In the genomic region with DNA sequence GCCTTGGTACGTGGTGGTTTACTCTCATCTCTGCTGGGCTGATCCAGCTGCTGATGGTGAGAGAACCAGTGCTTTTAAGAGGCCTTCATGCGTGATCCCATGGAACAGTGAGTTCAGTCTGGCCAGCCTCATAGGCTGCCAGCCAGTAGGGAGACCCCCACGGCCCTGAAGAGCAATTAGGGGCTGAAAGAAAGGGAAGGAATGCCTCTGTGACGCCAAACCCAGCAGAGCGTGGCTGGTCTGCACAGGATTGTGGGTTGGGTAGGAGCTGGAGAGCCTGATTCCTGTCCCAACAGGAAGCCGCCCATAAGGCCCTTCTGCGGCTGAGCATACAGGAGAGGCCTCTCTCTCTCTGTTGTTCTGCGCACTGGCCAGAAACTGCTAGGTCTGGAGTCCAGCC, we compare ENCODE assay signal across 1 cellular context.
TF ChIP-seq lines count a peak whose summit lies in the region.

No MANE protein-coding gene starts in this region.

TF ChIP-seq in GM23338, 12 proteins besides CTCF, POLR2A, EP300 and RAD21 (continued from another document):
- TF ChIP-seq, protein P1, sequence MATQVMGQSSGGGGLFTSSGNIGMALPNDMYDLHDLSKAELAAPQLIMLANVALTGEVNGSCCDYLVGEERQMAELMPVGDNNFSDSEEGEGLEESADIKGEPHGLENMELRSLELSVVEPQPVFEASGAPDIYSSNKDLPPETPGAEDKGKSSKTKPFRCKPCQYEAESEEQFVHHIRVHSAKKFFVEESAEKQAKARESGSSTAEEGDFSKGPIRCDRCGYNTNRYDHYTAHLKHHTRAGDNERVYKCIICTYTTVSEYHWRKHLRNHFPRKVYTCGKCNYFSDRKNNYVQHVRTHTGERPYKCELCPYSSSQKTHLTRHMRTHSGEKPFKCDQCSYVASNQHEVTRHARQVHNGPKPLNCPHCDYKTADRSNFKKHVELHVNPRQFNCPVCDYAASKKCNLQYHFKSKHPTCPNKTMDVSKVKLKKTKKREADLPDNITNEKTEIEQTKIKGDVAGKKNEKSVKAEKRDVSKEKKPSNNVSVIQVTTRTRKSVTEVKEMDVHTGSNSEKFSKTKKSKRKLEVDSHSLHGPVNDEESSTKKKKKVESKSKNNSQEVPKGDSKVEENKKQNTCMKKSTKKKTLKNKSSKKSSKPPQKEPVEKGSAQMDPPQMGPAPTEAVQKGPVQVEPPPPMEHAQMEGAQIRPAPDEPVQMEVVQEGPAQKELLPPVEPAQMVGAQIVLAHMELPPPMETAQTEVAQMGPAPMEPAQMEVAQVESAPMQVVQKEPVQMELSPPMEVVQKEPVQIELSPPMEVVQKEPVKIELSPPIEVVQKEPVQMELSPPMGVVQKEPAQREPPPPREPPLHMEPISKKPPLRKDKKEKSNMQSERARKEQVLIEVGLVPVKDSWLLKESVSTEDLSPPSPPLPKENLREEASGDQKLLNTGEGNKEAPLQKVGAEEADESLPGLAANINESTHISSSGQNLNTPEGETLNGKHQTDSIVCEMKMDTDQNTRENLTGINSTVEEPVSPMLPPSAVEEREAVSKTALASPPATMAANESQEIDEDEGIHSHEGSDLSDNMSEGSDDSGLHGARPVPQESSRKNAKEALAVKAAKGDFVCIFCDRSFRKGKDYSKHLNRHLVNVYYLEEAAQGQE (IDR thresholded peaks at IDR 0.05; ENCODE audit: unreplicated experiment): no peak
- TF ChIP-seq ZNF331 (CRISPR knock-in tag; IDR thresholded peaks at IDR 0.05; ENCODE audit: low read depth) (no peak), JUNB (IDR thresholded peaks at IDR 0.05; ENCODE audit: unreplicated experiment) (no peak), POLR2AphosphoS5 (IDR thresholded peaks at IDR 0.05; ENCODE audit: low read depth) (no peak), ZNF114 (CRISPR knock-in tag; IDR thresholded peaks at IDR 0.05) (no peak), STAT1 (IDR thresholded peaks at IDR 0.05; ENCODE audit: unreplicated experiment) (no peak), EZH2 (IDR thresholded peaks at IDR 0.05; ENCODE audit: low read depth, unreplicated experiment) (no peak), NANOG (IDR thresholded peaks at IDR 0.05; ENCODE audit: borderline replicate concordance) (no peak)
- TF ChIP-seq, protein P2, sequence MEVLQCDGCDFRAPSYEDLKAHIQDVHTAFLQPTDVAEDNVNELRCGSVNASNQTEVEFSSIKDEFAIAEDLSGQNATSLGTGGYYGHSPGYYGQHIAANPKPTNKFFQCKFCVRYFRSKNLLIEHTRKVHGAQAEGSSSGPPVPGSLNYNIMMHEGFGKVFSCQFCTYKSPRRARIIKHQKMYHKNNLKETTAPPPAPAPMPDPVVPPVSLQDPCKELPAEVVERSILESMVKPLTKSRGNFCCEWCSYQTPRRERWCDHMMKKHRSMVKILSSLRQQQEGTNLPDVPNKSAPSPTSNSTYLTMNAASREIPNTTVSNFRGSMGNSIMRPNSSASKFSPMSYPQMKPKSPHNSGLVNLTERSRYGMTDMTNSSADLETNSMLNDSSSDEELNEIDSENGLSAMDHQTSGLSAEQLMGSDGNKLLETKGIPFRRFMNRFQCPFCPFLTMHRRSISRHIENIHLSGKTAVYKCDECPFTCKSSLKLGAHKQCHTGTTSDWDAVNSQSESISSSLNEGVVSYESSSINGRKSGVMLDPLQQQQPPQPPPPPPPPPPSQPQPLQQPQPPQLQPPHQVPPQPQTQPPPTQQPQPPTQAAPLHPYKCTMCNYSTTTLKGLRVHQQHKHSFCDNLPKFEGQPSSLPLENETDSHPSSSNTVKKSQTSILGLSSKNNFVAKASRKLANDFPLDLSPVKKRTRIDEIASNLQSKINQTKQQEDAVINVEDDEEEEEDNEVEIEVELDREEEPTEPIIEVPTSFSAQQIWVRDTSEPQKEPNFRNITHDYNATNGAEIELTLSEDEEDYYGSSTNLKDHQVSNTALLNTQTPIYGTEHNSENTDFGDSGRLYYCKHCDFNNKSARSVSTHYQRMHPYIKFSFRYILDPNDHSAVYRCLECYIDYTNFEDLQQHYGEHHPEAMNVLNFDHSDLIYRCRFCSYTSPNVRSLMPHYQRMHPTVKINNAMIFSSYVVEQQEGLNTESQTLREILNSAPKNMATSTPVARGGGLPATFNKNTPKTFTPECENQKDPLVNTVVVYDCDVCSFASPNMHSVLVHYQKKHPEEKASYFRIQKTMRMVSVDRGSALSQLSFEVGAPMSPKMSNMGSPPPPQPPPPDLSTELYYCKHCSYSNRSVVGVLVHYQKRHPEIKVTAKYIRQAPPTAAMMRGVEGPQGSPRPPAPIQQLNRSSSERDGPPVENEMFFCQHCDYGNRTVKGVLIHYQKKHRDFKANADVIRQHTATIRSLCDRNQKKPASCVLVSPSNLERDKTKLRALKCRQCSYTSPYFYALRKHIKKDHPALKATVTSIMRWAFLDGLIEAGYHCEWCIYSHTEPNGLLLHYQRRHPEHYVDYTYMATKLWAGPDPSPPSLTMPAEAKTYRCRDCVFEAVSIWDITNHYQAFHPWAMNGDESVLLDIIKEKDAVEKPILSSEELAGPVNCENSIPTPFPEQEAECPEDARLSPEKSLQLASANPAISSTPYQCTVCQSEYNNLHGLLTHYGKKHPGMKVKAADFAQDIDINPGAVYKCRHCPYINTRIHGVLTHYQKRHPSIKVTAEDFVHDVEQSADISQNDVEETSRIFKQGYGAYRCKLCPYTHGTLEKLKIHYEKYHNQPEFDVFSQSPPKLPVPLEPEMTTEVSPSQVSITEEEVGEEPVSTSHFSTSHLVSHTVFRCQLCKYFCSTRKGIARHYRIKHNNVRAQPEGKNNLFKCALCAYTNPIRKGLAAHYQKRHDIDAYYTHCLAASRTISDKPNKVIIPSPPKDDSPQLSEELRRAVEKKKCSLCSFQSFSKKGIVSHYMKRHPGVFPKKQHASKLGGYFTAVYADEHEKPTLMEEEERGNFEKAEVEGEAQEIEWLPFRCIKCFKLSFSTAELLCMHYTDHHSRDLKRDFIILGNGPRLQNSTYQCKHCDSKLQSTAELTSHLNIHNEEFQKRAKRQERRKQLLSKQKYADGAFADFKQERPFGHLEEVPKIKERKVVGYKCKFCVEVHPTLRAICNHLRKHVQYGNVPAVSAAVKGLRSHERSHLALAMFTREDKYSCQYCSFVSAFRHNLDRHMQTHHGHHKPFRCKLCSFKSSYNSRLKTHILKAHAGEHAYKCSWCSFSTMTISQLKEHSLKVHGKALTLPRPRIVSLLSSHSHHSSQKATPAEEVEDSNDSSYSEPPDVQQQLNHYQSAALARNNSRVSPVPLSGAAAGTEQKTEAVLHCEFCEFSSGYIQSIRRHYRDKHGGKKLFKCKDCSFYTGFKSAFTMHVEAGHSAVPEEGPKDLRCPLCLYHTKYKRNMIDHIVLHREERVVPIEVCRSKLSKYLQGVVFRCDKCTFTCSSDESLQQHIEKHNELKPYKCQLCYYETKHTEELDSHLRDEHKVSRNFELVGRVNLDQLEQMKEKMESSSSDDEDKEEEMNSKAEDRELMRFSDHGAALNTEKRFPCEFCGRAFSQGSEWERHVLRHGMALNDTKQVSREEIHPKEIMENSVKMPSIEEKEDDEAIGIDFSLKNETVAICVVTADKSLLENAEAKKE (CRISPR knock-in tag; IDR thresholded peaks at IDR 0.05): no peak
- TF ChIP-seq, protein P3, sequence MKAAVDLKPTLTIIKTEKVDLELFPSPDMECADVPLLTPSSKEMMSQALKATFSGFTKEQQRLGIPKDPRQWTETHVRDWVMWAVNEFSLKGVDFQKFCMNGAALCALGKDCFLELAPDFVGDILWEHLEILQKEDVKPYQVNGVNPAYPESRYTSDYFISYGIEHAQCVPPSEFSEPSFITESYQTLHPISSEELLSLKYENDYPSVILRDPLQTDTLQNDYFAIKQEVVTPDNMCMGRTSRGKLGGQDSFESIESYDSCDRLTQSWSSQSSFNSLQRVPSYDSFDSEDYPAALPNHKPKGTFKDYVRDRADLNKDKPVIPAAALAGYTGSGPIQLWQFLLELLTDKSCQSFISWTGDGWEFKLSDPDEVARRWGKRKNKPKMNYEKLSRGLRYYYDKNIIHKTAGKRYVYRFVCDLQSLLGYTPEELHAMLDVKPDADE (IDR thresholded peaks at IDR 0.05): no peak
